10 cellular contexts compared by ENCODE assay signal in the genomic region with DNA sequence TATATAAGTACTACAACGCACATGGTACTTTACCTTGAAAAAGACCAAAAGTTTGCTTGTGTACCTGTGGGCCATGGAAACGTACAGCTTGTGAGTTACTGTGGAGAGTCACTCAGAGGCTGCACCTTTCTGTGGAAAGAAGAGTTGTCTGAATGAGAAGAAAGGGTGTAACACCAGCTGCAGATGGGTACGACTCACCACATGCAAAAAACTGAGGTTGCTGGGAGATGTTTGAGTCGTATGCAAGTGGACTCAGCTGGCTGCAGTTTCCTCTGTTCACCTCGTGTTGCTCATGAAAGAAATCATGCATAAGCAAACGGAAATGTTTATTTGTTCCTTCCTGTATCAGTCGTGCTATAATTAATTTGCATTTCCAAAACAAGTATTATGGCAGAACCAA. TPM values are rescaled to one million over a fixed set of nuclear protein-coding genes. Genes with fewer than 3 reads are reported as not detected.
DNase-seq lines count a peak whose midpoint lies in the region; TF ChIP-seq lines count a peak whose summit lies in the region.
"Had no signal": no experiment of that assay in that cellular context is flagged by ENCODE, and none has a peak within 500 bp of the region (broad histone marks: within the 10 kb centered on the region; RNA-seq: fewer than 3 reads in every experiment).

No MANE protein-coding gene starts in this region.

- peaks cover 5% of the 10 kb centered on the region for H3K27me3 Mint-ChIP-seq in activated naive CD8-positive, alpha-beta T cell treated with anti-CD3 and anti-CD28 coated beads for 36 hours
- peaks cover 3% of the 10 kb centered on the region for H3K27me3 Mint-ChIP-seq in neural progenitor cell (ENCODE audit: insufficient read depth, low read depth)

- no peak overlapping the region for H3K9ac ChIP-seq in neural progenitor cell

- H3K4me3 Mint-ChIP-seq in activated naive CD8-positive, alpha-beta T cell treated with anti-CD3 and anti-CD28 coated beads for 36 hours = no peak overlapping the region
- H3K4me3 Mint-ChIP-seq in neural progenitor cell = peak overlapping the region; percentile 28

- H3K4me2 ChIP-seq in neural progenitor cell = no peak overlapping the region

- H2AFZ ChIP-seq in neural progenitor cell (replicated peaks) = peak overlapping the region; percentile 32

- H3K36me3 Mint-ChIP-seq in activated naive CD8-positive, alpha-beta T cell treated with anti-CD3 and anti-CD28 coated beads for 36 hours = no peaks in the 10 kb centered on the region
- no peaks in the 10 kb centered on the region for H3K36me3 Mint-ChIP-seq in neural progenitor cell

- no peaks in the 10 kb centered on the region for H3K79me2 ChIP-seq in neural progenitor cell (ENCODE audit: low read depth)

- H3K27ac ChIP-seq in neural progenitor cell = no peak overlapping the region

- no peaks in the 10 kb centered on the region for H3K27me3 ChIP-seq in neural progenitor cell

- DNase-seq in activated T-cell treated with anti-CD3 and anti-CD28 coated beads for 1 hour (ENCODE audit: low read depth) (peak; percentile 3), activated T-cell treated with anti-CD3 and anti-CD28 coated beads for 4 hours (no peak), NAMALWA (ENCODE audit: low spot score) (peak; percentile 31), neural progenitor cell (ENCODE audit: low spot score) (no peak), SKM-1 (lab: John Stamatoyannopoulos, UW; ENCODE audit: unreplicated experiment) (no peak), SK-N-DZ (ENCODE audit: low spot score) (no peak), NCI-H2081 treated with DMSO at 0.1 percent for 48 hours (lab: John Stamatoyannopoulos, UW) (no peak)
- peak; percentile 8 for DNase-seq in activated naive CD8-positive, alpha-beta T cell treated with anti-CD3 and anti-CD28 coated beads for 36 hours
- DNase-seq: mesenchymal stem cell, NCI-H1092 treated with DMSO at 0.1 percent for 48 hours had no signal

- no peaks in the 10 kb centered on the region for H3K9me3 Mint-ChIP-seq in activated naive CD8-positive, alpha-beta T cell treated with anti-CD3 and anti-CD28 coated beads for 36 hours
- H3K9me3 Mint-ChIP-seq in neural progenitor cell = peaks cover 2% of the 10 kb centered on the region

- no peak for TF ChIP-seq CTCF in neural progenitor cell (IDR thresholded peaks at IDR 0.05)

- H3K4me1 Mint-ChIP-seq in activated naive CD8-positive, alpha-beta T cell treated with anti-CD3 and anti-CD28 coated beads for 36 hours = peaks cover 21% of the 10 kb centered on the region
- H3K4me1 Mint-ChIP-seq in neural progenitor cell = peaks cover 24% of the 10 kb centered on the region

- no peak overlapping the region for H3K27ac Mint-ChIP-seq in activated naive CD8-positive, alpha-beta T cell treated with anti-CD3 and anti-CD28 coated beads for 36 hours
- no peak overlapping the region for H3K27ac Mint-ChIP-seq in neural progenitor cell

- H3K4me3 ChIP-seq in neural progenitor cell = no peak overlapping the region

- no peaks in the 10 kb centered on the region for H3K9me3 ChIP-seq in neural progenitor cell (ENCODE audit: low read depth)

- no peaks in the 10 kb centered on the region for H4K20me1 ChIP-seq in neural progenitor cell (ENCODE audit: low read depth)

- no peaks in the 10 kb centered on the region for H3F3A ChIP-seq in neural progenitor cell (ENCODE audit: low read depth)

- no peaks in the 10 kb centered on the region for H3K36me3 ChIP-seq in neural progenitor cell

- no peaks in the 10 kb centered on the region for H3K4me1 ChIP-seq in neural progenitor cell

RNA-seq across cellular contexts. Expression of gene DYNLRB2, which starts 22.4 kb away (rescaled TPM):
- under 1 TPM in 1 of 2 experiments, not detected in 1; 0.50 TPM for total RNA-seq in activated naive CD8-positive, alpha-beta T cell treated with anti-CD3 and anti-CD28 coated beads for 36 hours
- total RNA-seq in neural progenitor cell (ENCODE audit: low replicate concordance) = not detected in 2 replicates
- polyA plus RNA-seq in SK-N-DZ (2014; cell fraction: cytosol; rRNA removed) = not detected in 2 replicates
- not detected in 2 replicates for polyA plus RNA-seq in SK-N-DZ (2014; cell fraction: nucleus; rRNA removed)

Comparison
In these comparisons a context has a peak if more than half of its experiments do, and no peak if none do; other contexts are left out.
1. DNase-seq: peak in activated T-cell treated with anti-CD3 and anti-CD28 coated beads for 1 hour (single experiment), NAMALWA (single experiment) and activated naive CD8-positive, alpha-beta T cell treated with anti-CD3 and anti-CD28 coated beads for 36 hours (single experiment); none in activated T-cell treated with anti-CD3 and anti-CD28 coated beads for 4 hours (single experiment), neural progenitor cell (single experiment), SKM-1 (single experiment), SK-N-DZ (single experiment) and NCI-H2081 treated with DMSO at 0.1 percent for 48 hours (single experiment).